1 cellular context compared by ENCODE assay signal in genomic region chr21:14581902-14582457, GRCh38.
TF ChIP-seq lines count a peak whose summit lies in the region.

No MANE protein-coding gene starts in this region.

TF ChIP-seq in K562, 482 proteins besides CTCF, POLR2A, EP300 and RAD21 (continued from another document and continues in another):
- TF ChIP-seq NEUROD1 (IDR thresholded peaks at IDR 0.05; ENCODE audit: borderline replicate concordance, low read depth, low read length, partially characterized antibody) (no peak), SAP30 (IDR thresholded peaks at IDR 0.05; ENCODE audit: borderline replicate concordance, insufficient read depth, low read depth, low read length, poor library complexity, severe bottlenecking) (no peak), ELF1 (tag; IDR thresholded peaks at IDR 0.05) (peak; percentile 83), FOSL1 (tag; conservative IDR thresholded peaks at IDR 0.05) (peak; percentile 93), PATZ1 (CRISPR knock-in tag; IDR thresholded peaks at IDR 0.05; ENCODE audit: borderline replicate concordance) (no peak), ZNF12 (CRISPR knock-in tag; IDR thresholded peaks at IDR 0.05) (no peak), ARID2 (IDR thresholded peaks at IDR 0.05) (no peak), AFF4 (CRISPR knock-in tag; IDR thresholded peaks at IDR 0.05) (0 out of 2 replicates have a peak, but pooled peaks have one; percentile 27), ARID1B (IDR thresholded peaks at IDR 0.05) (peak; percentile 94), POLR2B (IDR thresholded peaks at IDR 0.05; ENCODE audit: low read depth, partially characterized antibody) (peak; percentile 41), ELF4 (CRISPR knock-in tag; IDR thresholded peaks at IDR 0.05) (0 out of 2 replicates have a peak, but pooled peaks have one; percentile 52), NCOA2 (IDR thresholded peaks at IDR 0.05; ENCODE audit: partially characterized antibody in 2 of 2) (peak in 1 of 2 experiments; percentile 29), ZEB2 (IDR thresholded peaks at IDR 0.05) (peak; percentile 66; the same call in 1 of the 2 replicates), GTF2E2 (tag; IDR thresholded peaks at IDR 0.05) (peak; percentile 75), JUND (IDR thresholded peaks at IDR 0.05; ENCODE audit: borderline replicate concordance, low read depth, low read length) (peak; percentile 91), JUND (tag; IDR thresholded peaks at IDR 0.05; ENCODE audit: borderline replicate concordance, low read depth, low read length) (peak; percentile 74; the same call in 2 of the 3 replicates), ZMIZ1 (IDR thresholded peaks at IDR 0.05; ENCODE audit: low read depth in 2 of 2, low read length in 2 of 2) (0 out of 4 replicates have a peak, but pooled peaks of 1 of the 2 experiments have one; percentile 32), AFF1 (IDR thresholded peaks at IDR 0.05; ENCODE audit: low read depth in 1 of 2, partially characterized antibody in 2 of 2) (peak; percentile 80 to 86), RHOXF2B (CRISPR knock-in tag; conservative IDR thresholded peaks at IDR 0.05) (0 out of 2 replicates have a peak, but pooled peaks have one; percentile 68), TEAD1 (CRISPR knock-in tag; IDR thresholded peaks at IDR 0.05) (peak in 1 of 2 experiments; percentile 57; a peak in 1 of 4 replicates), TOE1 (IDR thresholded peaks at IDR 0.05; ENCODE audit: borderline replicate concordance) (0 out of 2 replicates have a peak, but pooled peaks have one; percentile 15), TOE1 (CRISPR knock-in tag; IDR thresholded peaks at IDR 0.05; ENCODE audit: borderline replicate concordance, low read depth) (no peak), MEF2D (tag; conservative IDR thresholded peaks at IDR 0.05; ENCODE audit: low read depth) (no peak), ZNF316 (IDR thresholded peaks at IDR 0.05) (0 out of 2 replicates have a peak, but pooled peaks have one; percentile 7), NFRKB (IDR thresholded peaks at IDR 0.05; ENCODE audit: low read depth) (peak; percentile 84)
- TF ChIP-seq, protein P1, sequence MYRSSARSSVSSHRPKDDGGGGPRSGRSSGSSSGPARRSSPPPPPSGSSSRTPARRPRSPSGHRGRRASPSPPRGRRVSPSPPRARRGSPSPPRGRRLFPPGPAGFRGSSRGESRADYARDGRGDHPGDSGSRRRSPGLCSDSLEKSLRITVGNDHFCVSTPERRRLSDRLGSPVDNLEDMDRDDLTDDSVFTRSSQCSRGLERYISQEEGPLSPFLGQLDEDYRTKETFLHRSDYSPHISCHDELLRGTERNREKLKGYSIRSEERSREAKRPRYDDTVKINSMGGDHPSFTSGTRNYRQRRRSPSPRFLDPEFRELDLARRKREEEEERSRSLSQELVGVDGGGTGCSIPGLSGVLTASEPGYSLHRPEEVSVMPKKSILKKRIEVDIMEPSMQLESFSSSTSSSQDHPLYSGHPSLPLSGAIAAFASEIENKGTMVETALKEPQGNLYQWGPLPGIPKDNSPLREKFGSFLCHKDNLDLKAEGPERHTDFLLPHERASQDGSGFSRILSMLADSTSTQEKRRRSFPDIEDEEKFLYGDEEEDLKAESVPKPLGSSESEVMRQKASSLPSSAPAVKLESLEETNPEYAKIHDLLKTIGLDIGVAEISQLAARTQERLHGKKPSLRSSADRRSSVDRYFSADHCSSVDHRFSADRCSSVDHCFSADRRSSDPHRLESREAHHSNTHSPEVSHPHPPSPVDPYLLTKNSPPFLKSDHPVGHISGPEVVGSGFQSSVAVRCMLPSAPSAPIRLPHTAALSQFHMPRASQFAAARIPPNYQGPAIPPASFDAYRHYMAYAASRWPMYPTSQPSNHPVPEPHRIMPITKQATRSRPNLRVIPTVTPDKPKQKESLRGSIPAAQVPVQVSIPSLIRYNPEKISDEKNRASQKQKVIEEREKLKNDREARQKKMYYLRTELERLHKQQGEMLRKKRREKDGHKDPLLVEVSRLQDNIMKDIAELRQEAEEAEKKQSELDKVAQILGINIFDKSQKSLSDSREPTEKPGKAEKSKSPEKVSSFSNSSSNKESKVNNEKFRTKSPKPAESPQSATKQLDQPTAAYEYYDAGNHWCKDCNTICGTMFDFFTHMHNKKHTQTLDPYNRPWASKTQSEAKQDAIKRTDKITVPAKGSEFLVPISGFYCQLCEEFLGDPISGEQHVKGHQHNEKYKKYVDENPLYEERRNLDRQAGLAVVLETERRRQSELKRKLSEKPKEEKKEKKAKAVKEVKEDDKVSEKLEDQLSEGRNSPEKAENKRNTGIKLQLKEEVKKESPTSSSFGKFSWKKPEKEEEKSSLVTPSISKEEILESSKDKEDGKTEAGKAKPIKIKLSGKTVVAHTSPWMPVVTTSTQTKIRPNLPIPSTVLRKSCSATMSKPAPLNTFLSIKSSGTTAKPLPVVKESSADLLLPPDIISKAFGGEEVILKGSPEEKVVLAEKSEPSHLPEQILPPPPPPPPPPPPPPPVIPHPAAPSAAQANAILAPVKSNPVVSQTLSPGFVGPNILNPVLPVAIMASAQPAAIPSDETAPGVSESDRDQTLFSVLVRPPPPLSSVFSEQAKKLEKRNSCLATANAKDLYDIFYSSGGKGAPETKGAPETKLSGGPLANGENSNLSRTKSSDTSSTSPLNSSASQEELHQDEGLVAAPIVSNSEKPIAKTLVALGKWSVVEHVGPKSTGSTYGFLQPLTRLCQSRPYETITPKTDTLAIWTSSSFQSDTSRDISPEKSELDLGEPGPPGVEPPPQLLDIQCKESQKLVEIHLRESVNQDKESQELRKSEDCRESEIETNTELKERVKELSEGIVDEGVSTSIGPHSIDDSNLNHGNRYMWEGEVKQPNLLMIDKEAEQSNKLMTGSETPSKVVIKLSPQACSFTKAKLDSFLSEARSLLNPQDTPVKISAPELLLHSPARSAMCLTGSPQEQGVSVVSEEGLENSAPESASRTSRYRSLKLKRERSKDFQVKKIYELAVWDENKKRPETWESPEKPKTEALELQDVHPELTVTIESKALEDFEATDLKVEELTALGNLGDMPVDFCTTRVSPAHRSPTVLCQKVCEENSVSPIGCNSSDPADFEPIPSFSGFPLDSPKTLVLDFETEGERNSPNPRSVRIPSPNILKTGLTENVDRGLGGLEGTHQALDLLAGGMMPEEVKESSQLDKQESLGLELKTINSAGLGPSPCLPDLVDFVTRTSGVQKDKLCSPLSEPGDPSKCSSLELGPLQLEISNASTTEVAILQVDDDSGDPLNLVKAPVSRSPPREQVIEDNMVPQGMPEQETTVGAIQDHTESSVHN (IDR thresholded peaks at IDR 0.05; ENCODE audit: borderline replicate concordance in 1 of 2, low read depth in 1 of 2) = no peak; a peak in 1 of 4 replicates
- TF ChIP-seq, protein P2, sequence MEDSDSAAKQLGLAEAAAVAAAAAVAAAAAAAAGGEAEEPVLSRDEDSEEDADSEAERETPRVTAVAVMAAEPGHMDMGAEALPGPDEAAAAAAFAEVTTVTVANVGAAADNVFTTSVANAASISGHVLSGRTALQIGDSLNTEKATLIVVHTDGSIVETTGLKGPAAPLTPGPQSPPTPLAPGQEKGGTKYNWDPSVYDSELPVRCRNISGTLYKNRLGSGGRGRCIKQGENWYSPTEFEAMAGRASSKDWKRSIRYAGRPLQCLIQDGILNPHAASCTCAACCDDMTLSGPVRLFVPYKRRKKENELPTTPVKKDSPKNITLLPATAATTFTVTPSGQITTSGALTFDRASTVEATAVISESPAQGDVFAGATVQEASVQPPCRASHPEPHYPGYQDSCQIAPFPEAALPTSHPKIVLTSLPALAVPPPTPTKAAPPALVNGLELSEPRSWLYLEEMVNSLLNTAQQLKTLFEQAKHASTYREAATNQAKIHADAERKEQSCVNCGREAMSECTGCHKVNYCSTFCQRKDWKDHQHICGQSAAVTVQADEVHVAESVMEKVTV (CRISPR knock-in tag; IDR thresholded peaks at IDR 0.05) = peak; percentile 22; the same call in 1 of the 2 replicates
- TF ChIP-seq, protein P3, sequence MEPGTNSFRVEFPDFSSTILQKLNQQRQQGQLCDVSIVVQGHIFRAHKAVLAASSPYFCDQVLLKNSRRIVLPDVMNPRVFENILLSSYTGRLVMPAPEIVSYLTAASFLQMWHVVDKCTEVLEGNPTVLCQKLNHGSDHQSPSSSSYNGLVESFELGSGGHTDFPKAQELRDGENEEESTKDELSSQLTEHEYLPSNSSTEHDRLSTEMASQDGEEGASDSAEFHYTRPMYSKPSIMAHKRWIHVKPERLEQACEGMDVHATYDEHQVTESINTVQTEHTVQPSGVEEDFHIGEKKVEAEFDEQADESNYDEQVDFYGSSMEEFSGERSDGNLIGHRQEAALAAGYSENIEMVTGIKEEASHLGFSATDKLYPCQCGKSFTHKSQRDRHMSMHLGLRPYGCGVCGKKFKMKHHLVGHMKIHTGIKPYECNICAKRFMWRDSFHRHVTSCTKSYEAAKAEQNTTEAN (CRISPR knock-in tag; IDR thresholded peaks at IDR 0.05) = no peak
